In the genomic region with DNA sequence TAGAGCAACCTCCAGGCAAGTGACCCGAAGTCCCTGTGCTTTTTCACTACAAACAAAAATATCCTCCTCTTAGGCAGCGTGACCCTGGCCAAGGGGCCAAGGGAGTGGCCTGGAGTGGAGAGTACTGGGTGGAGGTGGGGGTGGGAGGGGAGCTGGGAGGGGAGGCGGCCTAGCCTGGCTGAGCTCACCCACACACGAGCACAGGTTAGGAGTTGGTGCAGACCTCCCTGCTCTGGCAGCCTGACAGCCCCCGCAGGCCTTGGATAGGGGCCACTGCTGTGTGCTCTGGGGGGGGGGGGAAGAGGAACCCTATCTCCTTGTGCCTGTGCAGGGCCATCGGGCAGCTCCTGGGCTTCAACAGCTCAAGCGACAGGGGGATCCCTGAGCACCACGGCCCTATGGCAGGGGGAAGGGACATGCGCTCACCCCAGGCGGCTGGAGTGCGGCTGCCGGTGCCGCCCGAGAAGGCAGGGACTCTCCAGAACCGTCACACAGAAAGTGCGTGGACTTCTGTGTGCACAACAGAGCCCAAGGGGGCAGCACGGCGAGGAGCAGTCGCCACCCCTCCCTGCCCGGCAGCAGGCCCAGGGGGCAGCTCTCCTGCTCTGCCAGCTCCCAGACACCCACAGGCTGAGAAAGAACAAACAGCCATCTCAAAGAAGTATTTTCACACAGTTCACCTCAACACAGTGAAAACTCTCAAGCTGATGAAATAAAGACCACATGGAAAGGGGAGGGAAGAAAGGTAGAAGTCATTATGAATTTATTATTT, we compare ENCODE assay signal across 9 cellular contexts. TPM values are rescaled to one million over a fixed set of nuclear protein-coding genes. Genes with fewer than 3 reads are reported as not detected.
DNase-seq lines count a peak whose midpoint lies in the region; ATAC-seq, FAIRE-seq and TF ChIP-seq lines count a peak whose summit lies in the region.
"Had no signal": no experiment of that assay in that cellular context is flagged by ENCODE, and none has a peak within 500 bp of the region (broad histone marks: within the 10 kb centered on the region; RNA-seq: fewer than 3 reads in every experiment).

No MANE protein-coding gene starts in this region.

- peaks cover 81% of the 10 kb centered on the region for H3K4me1 Mint-ChIP-seq in CD14-positive monocyte

- H3K4me1 ChIP-seq in Peyer's patch = peaks cover 3 to 91% (median 31%) of the 10 kb centered on the region in 4 donors
- peaks cover 8 to 24% (median 23%) of the 10 kb centered on the region in 3 donors for H3K4me1 ChIP-seq in pancreas

- H3K36me3 Mint-ChIP-seq in CD14-positive monocyte = peaks cover 51 to 65% of the 10 kb centered on the region in 2 donors

- H3K27me3 ChIP-seq in Peyer's patch = no peaks in the 10 kb centered on the region
- H3K27me3 ChIP-seq in pancreas = no peaks in the 10 kb centered on the region

- WGBS in pancreas, 2 donors = 50 to 57% methylated on average over 20 of the region's 20 CpGs

- DNase-seq in CD14-positive monocyte (ENCODE audit: low spot score) = peak; percentile 47
- no peak for DNase-seq in Peyer's patch
- peak in 4 of 6 donors; percentile 27 to 73 (median 52) for DNase-seq in pancreas
- no peak for DNase-seq in posterior vena cava (ENCODE audit: low spot score)
- DNase-seq in RCC 7860 (ENCODE audit: low spot score) = no peak
- DNase-seq: activated gamma-delta T cell treated with Interleukin-2 at 50 U/mL for 16 hours had no signal

- H3K27me3 Mint-ChIP-seq in CD14-positive monocyte (ENCODE audit: low read depth in 3 of 3) = peaks cover 0 to 6% (median 0%) of the 10 kb centered on the region in 3 donors

- peak overlapping the region in 1 of 2 donors; percentile 69 for H3K4me3 Mint-ChIP-seq in CD14-positive monocyte

- H3K36me3 ChIP-seq in Peyer's patch (peaks cover 0 to 70% (median 0%) of the 10 kb centered on the region in 3 donors), pancreas (peaks cover 4 to 44% (median 35%) of the 10 kb centered on the region in 3 donors)

- no peaks in the 10 kb centered on the region for H3K9me3 Mint-ChIP-seq in CD14-positive monocyte

- no peak for TF ChIP-seq POLR2A in Peyer's patch (IDR thresholded peaks at IDR 0.05)

- intact Hi-C loops in CD14-positive monocyte (cut with micrococcal nuclease) (loop anchor here (5.0 kb wide), 2 partner anchors 35 to 80 kb away; no protein-coding TSS in a partner anchor), pancreas (cut with DNase I) (no loop called here), posterior vena cava (cut with DNase I) (no loop called here)

- H3K27ac ChIP-seq in Peyer's patch = peak overlapping the region; percentile 48 to 79 (median 68)
- peak overlapping the region in 3 of 4 donors; percentile 58 to 62 (median 60) for H3K27ac ChIP-seq in pancreas

- H3K4me3 ChIP-seq in Peyer's patch (no peak overlapping the region), pancreas (no peak overlapping the region)

- TF ChIP-seq CTCF in CD14-positive monocyte (IDR thresholded peaks at IDR 0.05) = no peak
- TF ChIP-seq CTCF in Peyer's patch (IDR thresholded peaks at IDR 0.05) = no peak
- no peak for TF ChIP-seq CTCF in pancreas (IDR thresholded peaks at IDR 0.05)

- H3K9me3 ChIP-seq in Peyer's patch (no peaks in the 10 kb centered on the region), pancreas (no peaks in the 10 kb centered on the region)

- peak overlapping the region; percentile 80 to 93 (median 87) for H3K27ac Mint-ChIP-seq in CD14-positive monocyte

- FAIRE-seq in pancreas (lab: Jason Lieb, UNC) (no peak), RCC 7860 (lab: Jason Lieb, UNC) (no peak)

- peak; percentile 0 for ATAC-seq in esophagus mucosa
- peak; percentile 2 to 21 (median 14) for ATAC-seq in pancreas
- ATAC-seq in HG03565 (IDR thresholded peaks at IDR 0.05; ENCODE audit: unreplicated experiment) = no peak
- ATAC-seq in HG03039 (IDR thresholded peaks at IDR 0.05; ENCODE audit: unreplicated experiment) = no peak

RNA-seq across cellular contexts. Expression of gene SLC16A3, which starts 13.3 kb away (rescaled TPM):
- 10 to 100 TPM; 26.3 to 35.3 TPM for polyA plus RNA-seq in CD14-positive monocyte
- 10 to 100 TPM; 18.9 to 55.0 (median 35.3) TPM for total RNA-seq in Peyer's patch
- total RNA-seq in esophagus mucosa = 50.0 TPM
- 10 to 100 TPM in 2 of 6 donors, 1 to 10 TPM in 4; 1.2 to 22.8 (median 4.2) TPM for total RNA-seq in pancreas
- 1 to 10 TPM; 3.5 TPM for polyA plus RNA-seq in pancreas
- total RNA-seq in posterior vena cava = 10 to 100 TPM; 53.7 to 65.6 TPM

RNA-seq across cellular contexts. Expression of gene CCDC57, which starts 29.5 kb away (rescaled TPM):
- polyA plus RNA-seq in CD14-positive monocyte (10 to 100 TPM; 17.1 to 20.1 TPM), pancreas (100 to 1,000 TPM; 135 to 176 TPM)
- total RNA-seq in Peyer's patch (100 to 1,000 TPM in 2 of 4 donors, 10 to 100 TPM in 2; 28.2 to 144 (median 79.8) TPM), esophagus mucosa (23.2 TPM), pancreas (10 to 100 TPM; 19.6 to 31.8 (median 22.9) TPM), posterior vena cava (10 to 100 TPM; 20.3 to 28.5 TPM)

RNA-seq across cellular contexts. Expression of gene CSNK1D, which starts 31.4 kb away (rescaled TPM):
- polyA plus RNA-seq in CD14-positive monocyte (10 to 100 TPM; 47.0 to 60.9 TPM), pancreas (100 to 1,000 TPM; 101 to 107 TPM)
- total RNA-seq in Peyer's patch (100 to 1,000 TPM; 148 to 232 (median 215) TPM), esophagus mucosa (65.7 TPM), pancreas (10 to 100 TPM; 47.1 to 81.6 (median 62.5) TPM), posterior vena cava (100 to 1,000 TPM in 1 of 2 donors, 10 to 100 TPM in 1; 93.6 to 103 TPM)

Comparison
In these comparisons a context has a peak if more than half of its experiments do, and no peak if none do; other contexts are left out.
1. DNase-seq: peak in CD14-positive monocyte (single experiment) and pancreas (4 of 6); none in Peyer's patch (0 of 3), posterior vena cava (single experiment) and RCC 7860 (single experiment).
2. ATAC-seq: peak in esophagus mucosa (single experiment) and pancreas (4 of 4); none in HG03565 (single experiment) and HG03039 (single experiment).
3. intact Hi-C loops: an anchor here in CD14-positive monocyte (5.0 kb wide); none called in pancreas and posterior vena cava.